ENCODE assay signal across 8 cellular contexts in genomic region chr10:132142396-132143161, GRCh38. TPM values are rescaled to one million over a fixed set of nuclear protein-coding genes. Genes with fewer than 3 reads are reported as not detected.
DNase-seq lines count a peak whose midpoint lies in the region; ATAC-seq and TF ChIP-seq lines count a peak whose summit lies in the region.

No MANE protein-coding gene starts in this region.

- peak; percentile 19 for DNase-seq in NCI-H2227 (lab: John Stamatoyannopoulos, UW; ENCODE audit: unreplicated experiment)
- DNase-seq in NCI-H2227 treated with DMSO at 0.1 percent for 48 hours (lab: John Stamatoyannopoulos, UW) = no peak
- no peak for DNase-seq in colonic mucosa
- DNase-seq in medulla oblongata (ENCODE audit: extremely low spot score) = peak; percentile 43
- no peak for DNase-seq in suprapubic skin (ENCODE audit: low spot score in 2 of 2)

- ATAC-seq in HG03354 (IDR thresholded peaks at IDR 0.05; ENCODE audit: poor library complexity, severe bottlenecking, unreplicated experiment) (peak; percentile 69), GM18498 (IDR thresholded peaks at IDR 0.05; ENCODE audit: unreplicated experiment) (no peak)
- ATAC-seq in activated CD4-positive, CD25-positive, alpha-beta regulatory T cell treated with anti-CD3 and anti-CD28 coated beads, Interleukin-2, amount 50 U/mL, for 24 hours = peak; percentile 58 to 68

- H3K4me1 ChIP-seq in colonic mucosa (no peaks in the 10 kb centered on the region), suprapubic skin (peaks cover 3% of the 10 kb centered on the region)

- TF ChIP-seq EP300 in suprapubic skin (IDR thresholded peaks at IDR 0.05) = no peak

- WGBS in suprapubic skin = 6% methylated on average over 7 of the region's 33 CpGs

- H3K9me3 ChIP-seq in colonic mucosa (no peaks in the 10 kb centered on the region), suprapubic skin (no peaks in the 10 kb centered on the region)

- intact Hi-C loops in colonic mucosa (cut with DNase I) = loop anchor here (5.0 kb wide), 1 partner anchor 255 kb away; no protein-coding TSS in a partner anchor

- H3K27ac ChIP-seq in colonic mucosa (no peak overlapping the region), suprapubic skin (no peak overlapping the region)

- no peak overlapping the region for H3K4me3 ChIP-seq in colonic mucosa
- no peak overlapping the region for H3K4me3 ChIP-seq in suprapubic skin

- peak; percentile 87 for TF ChIP-seq CTCF in colonic mucosa (IDR thresholded peaks at IDR 0.05)
- peak; percentile 34 to 92 for TF ChIP-seq CTCF in suprapubic skin (IDR thresholded peaks at IDR 0.05)

- no peak for TF ChIP-seq POLR2A in suprapubic skin (IDR thresholded peaks at IDR 0.05)

- H3K27me3 ChIP-seq in colonic mucosa (peaks cover 4% of the 10 kb centered on the region), suprapubic skin (peaks cover 15% of the 10 kb centered on the region)

- H3K36me3 ChIP-seq in colonic mucosa (no peaks in the 10 kb centered on the region), suprapubic skin (no peaks in the 10 kb centered on the region)

- no peak overlapping the region for H3K9ac ChIP-seq in colonic mucosa (ENCODE audit: low read depth in 2 of 2, low read length in 2 of 2)

RNA-seq across cellular contexts. Expression of gene DPYSL4, which starts 44.2 kb away (rescaled TPM):
- total RNA-seq in colonic mucosa (under 1 TPM; 0.27 to 0.44 TPM), suprapubic skin (1 to 10 TPM in 1 of 4 donors, under 1 TPM in 2, not detected in 1; 0.38 to 1.7 (median 0.91) TPM)

Comparison
In these comparisons a context has a peak if more than half of its experiments do, and no peak if none do; other contexts are left out.
1. DNase-seq: peak in NCI-H2227 (single experiment) and medulla oblongata (single experiment); none in NCI-H2227 treated with DMSO at 0.1 percent for 48 hours (single experiment), colonic mucosa (single experiment) and suprapubic skin (0 of 2).